8 cellular contexts compared by ENCODE assay signal in the genomic region with DNA sequence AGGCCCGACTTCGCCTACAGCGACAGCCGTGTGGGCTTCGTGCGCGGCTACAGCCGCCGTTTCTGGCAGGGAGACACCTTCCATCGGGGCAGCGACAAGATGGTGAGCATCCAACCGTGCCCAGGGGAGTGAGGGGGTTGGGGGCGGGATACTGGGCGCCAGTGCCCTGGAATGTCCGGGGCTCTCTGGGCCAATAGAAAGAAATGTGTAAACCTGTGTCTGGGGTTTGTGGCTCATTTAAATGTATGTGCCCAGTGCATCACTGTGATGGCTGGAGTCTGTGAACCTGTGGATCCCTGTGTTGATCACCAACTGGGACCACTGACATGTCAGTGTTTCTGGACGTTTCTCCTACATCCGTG. TPM values are rescaled to one million over a fixed set of nuclear protein-coding genes. Genes with fewer than 3 reads are reported as not detected.
DNase-seq lines count a peak whose midpoint lies in the region; ATAC-seq and TF ChIP-seq lines count a peak whose summit lies in the region.

No MANE protein-coding gene starts in this region.

- peak overlapping the region; percentile 58; the same call in 1 of the 2 replicates for H3K9ac ChIP-seq in MM.1S (ENCODE audit: low read length)

- H3K4me2 ChIP-seq in MM.1S (ENCODE audit: low read depth, low read length): peak overlapping the region; percentile 93

- no peak for TF ChIP-seq CTCF in MM.1S (IDR thresholded peaks at IDR 0.05; ENCODE audit: low read length)
- no peak for TF ChIP-seq CTCF in endothelial cell (IDR thresholded peaks at IDR 0.05; ENCODE audit: unreplicated experiment)
- TF ChIP-seq CTCF in ovary (IDR thresholded peaks at IDR 0.05): no peak

- TF ChIP-seq EP300 in ovary (IDR thresholded peaks at IDR 0.05): no peak

- intact Hi-C loops in ovary (cut with DNase I): no loop called here

- H3K9me3 Mint-ChIP-seq in endothelial cell (ENCODE audit: unreplicated experiment): no peaks in the 10 kb centered on the region

- peak overlapping the region; percentile 92 for H3K4me3 Mint-ChIP-seq in endothelial cell (ENCODE audit: unreplicated experiment)

- H3K9me2 ChIP-seq in MM.1S (replicated peaks; ENCODE audit: insufficient read depth, low read length): no peaks in the 10 kb centered on the region

- no peak for TF ChIP-seq POLR2A in ovary (IDR thresholded peaks at IDR 0.05)
- no peak for TF ChIP-seq POLR2A in GM18505 (IDR thresholded peaks at IDR 0.05; ENCODE audit: borderline replicate concordance, extremely low read depth, insufficient read depth, insufficient read length)

- H3K4me1 ChIP-seq in MM.1S (ENCODE audit: low read length) (peaks cover 7% of the 10 kb centered on the region; the same call in 1 of the 2 replicates), ovary (ENCODE audit: insufficient read depth) (peaks cover 3% of the 10 kb centered on the region)

- H3K27me3 ChIP-seq in MM.1S (replicated peaks; ENCODE audit: insufficient read depth, low read length): no peaks in the 10 kb centered on the region
- H3K27me3 ChIP-seq in ovary: no peaks in the 10 kb centered on the region

- peak overlapping the region; percentile 82 for H2AFZ ChIP-seq in MM.1S (ENCODE audit: low read length)

- peak overlapping the region; percentile 42 for H3K27ac Mint-ChIP-seq in endothelial cell (ENCODE audit: unreplicated experiment)

- H3K36me3 Mint-ChIP-seq in endothelial cell (ENCODE audit: low read depth, unreplicated experiment): peaks cover 13% of the 10 kb centered on the region

- H3K27ac ChIP-seq in MM.1S (ENCODE audit: low read length) (no peak overlapping the region), ovary (no peak overlapping the region)

- peaks cover 28% of the 10 kb centered on the region for H3K4me1 Mint-ChIP-seq in endothelial cell (ENCODE audit: unreplicated experiment)

- peaks cover 11% of the 10 kb centered on the region; the same call in 1 of the 2 replicates for H3K79me2 ChIP-seq in MM.1S (ENCODE audit: low read length)

- DNase-seq in EH (ENCODE audit: low read depth) (peak; percentile 38), MM.1S (no peak), endothelial cell (ENCODE audit: low spot score) (no peak), ovary (peak in 1 of 5 donors; percentile 13), NCI-H1105 treated with DMSO at 0.1 percent for 48 hours (lab: John Stamatoyannopoulos, UW) (no peak), NCI-H524 treated with DMSO at 0.1 percent for 48 hours (lab: John Stamatoyannopoulos, UW) (no peak)
- DNase-seq in stimulated activated CD4-positive, alpha-beta T cell treated with anti-CD3 and anti-CD28 coated beads, Interleukin-4, amount 100 ng/mL, for 4 hours: no peak

- peak overlapping the region; percentile 87 for H3K4me3 ChIP-seq in MM.1S (ENCODE audit: low read length)
- peak overlapping the region; percentile 62 for H3K4me3 ChIP-seq in ovary

- no peak for ATAC-seq in GM18505 (IDR thresholded peaks at IDR 0.05; ENCODE audit: unreplicated experiment)

- H3F3A ChIP-seq in MM.1S (ENCODE audit: insufficient read depth, low read length): no peaks in the 10 kb centered on the region

- H3K36me3 ChIP-seq in MM.1S (replicated peaks; ENCODE audit: insufficient read depth, low read length) (no peaks in the 10 kb centered on the region), ovary (no peaks in the 10 kb centered on the region)

- H3K9me3 ChIP-seq in MM.1S (replicated peaks; ENCODE audit: insufficient read depth, low read length) (no peaks in the 10 kb centered on the region), ovary (no peaks in the 10 kb centered on the region)

- H4K20me1 ChIP-seq in MM.1S (ENCODE audit: insufficient read depth, low read length): no peaks in the 10 kb centered on the region

- WGBS in ovary, 3 donors: 3 to 5% (median 4%) methylated on average over 14 to 17 of the region's 17 CpGs

- peaks cover 4% of the 10 kb centered on the region for H3K27me3 Mint-ChIP-seq in endothelial cell (ENCODE audit: unreplicated experiment)

RNA-seq across cellular contexts. Expression of a gene that starts 0.4 kb away (rescaled TPM):
- 16.4 TPM for total RNA-seq in endothelial cell (ENCODE audit: unreplicated experiment)
- 100 to 1,000 TPM in 1 of 7 donors, 10 to 100 TPM in 2, 1 to 10 TPM in 2, under 1 TPM in 2; 0.50 to 146 (median 2.6) TPM for total RNA-seq in ovary
- polyA plus RNA-seq in ovary: 1 to 10 TPM in 1 of 2 donors, under 1 TPM in 1; 0.18 to 1.0 TPM

RNA-seq across cellular contexts. Expression of a gene that starts 24.6 kb away (rescaled TPM):
- total RNA-seq in endothelial cell (ENCODE audit: unreplicated experiment): 257 TPM
- 10 to 100 TPM in 1 of 7 donors, 1 to 10 TPM in 6; 2.6 to 10.7 (median 7.9) TPM for total RNA-seq in ovary
- polyA plus RNA-seq in ovary: 10 to 100 TPM in 1 of 2 donors, 1 to 10 TPM in 1; 4.1 to 15.7 TPM

RNA-seq across cellular contexts. Expression of a gene that starts 59.4 kb away (rescaled TPM):
- total RNA-seq in endothelial cell (ENCODE audit: unreplicated experiment) (39.2 TPM), ovary (10 to 100 TPM; 12.3 to 26.3 (median 21.8) TPM)
- 1 to 10 TPM; 8.0 to 8.2 TPM for polyA plus RNA-seq in ovary

Comparison
In these comparisons a context has a peak if more than half of its experiments do, and no peak if none do; other contexts are left out.
1. RNA of a gene that starts 24.6 kb away (total RNA-seq): 257 TPM in endothelial cell (single experiment); 2.6 to 10.7 TPM in ovary; every median in the first group is over 10 times any median in the second.